ENCODE assay signal across 1 cellular context in genomic region chr12:52926596-52927241, GRCh38.
TF ChIP-seq lines count a peak whose summit lies in the region.

No MANE protein-coding gene starts in this region.

TF ChIP-seq in WTC11, 78 proteins besides CTCF, POLR2A, EP300 and RAD21 (continued from another document):
- TF ChIP-seq, protein P1, sequence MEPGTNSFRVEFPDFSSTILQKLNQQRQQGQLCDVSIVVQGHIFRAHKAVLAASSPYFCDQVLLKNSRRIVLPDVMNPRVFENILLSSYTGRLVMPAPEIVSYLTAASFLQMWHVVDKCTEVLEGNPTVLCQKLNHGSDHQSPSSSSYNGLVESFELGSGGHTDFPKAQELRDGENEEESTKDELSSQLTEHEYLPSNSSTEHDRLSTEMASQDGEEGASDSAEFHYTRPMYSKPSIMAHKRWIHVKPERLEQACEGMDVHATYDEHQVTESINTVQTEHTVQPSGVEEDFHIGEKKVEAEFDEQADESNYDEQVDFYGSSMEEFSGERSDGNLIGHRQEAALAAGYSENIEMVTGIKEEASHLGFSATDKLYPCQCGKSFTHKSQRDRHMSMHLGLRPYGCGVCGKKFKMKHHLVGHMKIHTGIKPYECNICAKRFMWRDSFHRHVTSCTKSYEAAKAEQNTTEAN (CRISPR knock-in tag; IDR thresholded peaks at IDR 0.05), result no peak
- TF ChIP-seq CBFB (CRISPR knock-in tag; IDR thresholded peaks at IDR 0.05; ENCODE audit: low read depth), result no peak
- TF ChIP-seq, protein P2, sequence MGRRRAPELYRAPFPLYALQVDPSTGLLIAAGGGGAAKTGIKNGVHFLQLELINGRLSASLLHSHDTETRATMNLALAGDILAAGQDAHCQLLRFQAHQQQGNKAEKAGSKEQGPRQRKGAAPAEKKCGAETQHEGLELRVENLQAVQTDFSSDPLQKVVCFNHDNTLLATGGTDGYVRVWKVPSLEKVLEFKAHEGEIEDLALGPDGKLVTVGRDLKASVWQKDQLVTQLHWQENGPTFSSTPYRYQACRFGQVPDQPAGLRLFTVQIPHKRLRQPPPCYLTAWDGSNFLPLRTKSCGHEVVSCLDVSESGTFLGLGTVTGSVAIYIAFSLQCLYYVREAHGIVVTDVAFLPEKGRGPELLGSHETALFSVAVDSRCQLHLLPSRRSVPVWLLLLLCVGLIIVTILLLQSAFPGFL (CRISPR knock-in tag; IDR thresholded peaks at IDR 0.05; ENCODE audit: borderline replicate concordance), result no peak
- TF ChIP-seq, protein P3, sequence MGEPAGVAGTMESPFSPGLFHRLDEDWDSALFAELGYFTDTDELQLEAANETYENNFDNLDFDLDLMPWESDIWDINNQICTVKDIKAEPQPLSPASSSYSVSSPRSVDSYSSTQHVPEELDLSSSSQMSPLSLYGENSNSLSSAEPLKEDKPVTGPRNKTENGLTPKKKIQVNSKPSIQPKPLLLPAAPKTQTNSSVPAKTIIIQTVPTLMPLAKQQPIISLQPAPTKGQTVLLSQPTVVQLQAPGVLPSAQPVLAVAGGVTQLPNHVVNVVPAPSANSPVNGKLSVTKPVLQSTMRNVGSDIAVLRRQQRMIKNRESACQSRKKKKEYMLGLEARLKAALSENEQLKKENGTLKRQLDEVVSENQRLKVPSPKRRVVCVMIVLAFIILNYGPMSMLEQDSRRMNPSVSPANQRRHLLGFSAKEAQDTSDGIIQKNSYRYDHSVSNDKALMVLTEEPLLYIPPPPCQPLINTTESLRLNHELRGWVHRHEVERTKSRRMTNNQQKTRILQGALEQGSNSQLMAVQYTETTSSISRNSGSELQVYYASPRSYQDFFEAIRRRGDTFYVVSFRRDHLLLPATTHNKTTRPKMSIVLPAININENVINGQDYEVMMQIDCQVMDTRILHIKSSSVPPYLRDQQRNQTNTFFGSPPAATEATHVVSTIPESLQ (CRISPR knock-in tag; IDR thresholded peaks at IDR 0.05), result no peak
- TF ChIP-seq FOXP4 (CRISPR knock-in tag; IDR thresholded peaks at IDR 0.05), result no peak
- TF ChIP-seq ZNF671 (CRISPR knock-in tag; IDR thresholded peaks at IDR 0.05), result no peak
- TF ChIP-seq, protein P4, sequence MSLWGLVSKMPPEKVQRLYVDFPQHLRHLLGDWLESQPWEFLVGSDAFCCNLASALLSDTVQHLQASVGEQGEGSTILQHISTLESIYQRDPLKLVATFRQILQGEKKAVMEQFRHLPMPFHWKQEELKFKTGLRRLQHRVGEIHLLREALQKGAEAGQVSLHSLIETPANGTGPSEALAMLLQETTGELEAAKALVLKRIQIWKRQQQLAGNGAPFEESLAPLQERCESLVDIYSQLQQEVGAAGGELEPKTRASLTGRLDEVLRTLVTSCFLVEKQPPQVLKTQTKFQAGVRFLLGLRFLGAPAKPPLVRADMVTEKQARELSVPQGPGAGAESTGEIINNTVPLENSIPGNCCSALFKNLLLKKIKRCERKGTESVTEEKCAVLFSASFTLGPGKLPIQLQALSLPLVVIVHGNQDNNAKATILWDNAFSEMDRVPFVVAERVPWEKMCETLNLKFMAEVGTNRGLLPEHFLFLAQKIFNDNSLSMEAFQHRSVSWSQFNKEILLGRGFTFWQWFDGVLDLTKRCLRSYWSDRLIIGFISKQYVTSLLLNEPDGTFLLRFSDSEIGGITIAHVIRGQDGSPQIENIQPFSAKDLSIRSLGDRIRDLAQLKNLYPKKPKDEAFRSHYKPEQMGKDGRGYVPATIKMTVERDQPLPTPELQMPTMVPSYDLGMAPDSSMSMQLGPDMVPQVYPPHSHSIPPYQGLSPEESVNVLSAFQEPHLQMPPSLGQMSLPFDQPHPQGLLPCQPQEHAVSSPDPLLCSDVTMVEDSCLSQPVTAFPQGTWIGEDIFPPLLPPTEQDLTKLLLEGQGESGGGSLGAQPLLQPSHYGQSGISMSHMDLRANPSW (CRISPR knock-in tag; conservative IDR thresholded peaks at IDR 0.05; ENCODE audit: low read depth), result no peak
- TF ChIP-seq, protein P5, sequence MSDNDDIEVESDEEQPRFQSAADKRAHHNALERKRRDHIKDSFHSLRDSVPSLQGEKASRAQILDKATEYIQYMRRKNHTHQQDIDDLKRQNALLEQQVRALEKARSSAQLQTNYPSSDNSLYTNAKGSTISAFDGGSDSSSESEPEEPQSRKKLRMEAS (CRISPR knock-in tag; IDR thresholded peaks at IDR 0.05), result no peak
- TF ChIP-seq ETV6 (CRISPR knock-in tag; IDR thresholded peaks at IDR 0.05), result no peak
- TF ChIP-seq KAT7 (CRISPR knock-in tag; IDR thresholded peaks at IDR 0.05; ENCODE audit: borderline replicate concordance), result no peak
- TF ChIP-seq IRF2 (CRISPR knock-in tag; IDR thresholded peaks at IDR 0.05; ENCODE audit: borderline replicate concordance, low read depth), result no peak
- TF ChIP-seq JUN (CRISPR knock-in tag; IDR thresholded peaks at IDR 0.05), result no peak
- TF ChIP-seq, protein P6, sequence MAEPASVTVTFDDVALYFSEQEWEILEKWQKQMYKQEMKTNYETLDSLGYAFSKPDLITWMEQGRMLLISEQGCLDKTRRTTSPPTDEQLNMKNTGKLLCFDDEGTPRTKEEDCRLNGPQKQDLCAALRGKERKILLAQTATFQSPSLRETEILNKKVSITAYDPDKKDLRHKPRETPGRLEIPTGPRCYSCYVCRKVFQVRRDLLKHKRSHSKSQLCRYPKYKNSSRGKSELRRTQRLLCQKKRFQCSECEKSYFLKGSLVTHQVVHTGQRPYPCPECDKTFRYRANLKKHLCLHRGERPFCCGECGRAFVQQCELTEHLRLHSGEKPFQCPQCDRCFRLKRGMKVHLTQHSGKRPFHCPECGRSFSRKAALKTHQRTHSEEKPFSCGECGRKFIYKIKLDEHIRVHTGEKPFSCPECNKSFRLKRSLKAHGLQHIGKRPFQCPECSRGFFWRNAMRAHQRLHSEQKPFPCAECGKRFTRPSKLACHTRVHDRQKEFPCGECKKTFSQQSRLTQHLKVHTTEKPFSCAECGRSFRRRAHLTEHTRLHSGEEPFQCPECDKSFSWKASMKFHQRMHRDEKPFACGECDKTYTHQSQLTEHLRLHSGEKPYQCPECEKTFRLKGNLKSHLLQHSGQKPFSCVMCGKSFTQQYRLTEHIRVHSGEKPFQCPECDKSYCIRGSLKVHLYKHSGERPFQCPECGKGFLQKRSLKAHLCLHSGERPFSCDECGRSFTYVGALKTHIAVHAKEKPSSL (CRISPR knock-in tag; conservative IDR thresholded peaks at IDR 0.05), result no peak
- TF ChIP-seq HMGXB4 (CRISPR knock-in tag; IDR thresholded peaks at IDR 0.05), result no peak
- no peak for TF ChIP-seq E2F4 (CRISPR knock-in tag; IDR thresholded peaks at IDR 0.05; ENCODE audit: borderline replicate concordance, low read depth)
- no peak for TF ChIP-seq TEAD1 (CRISPR knock-in tag; IDR thresholded peaks at IDR 0.05)
- no peak for TF ChIP-seq ZMAT4 (CRISPR knock-in tag; IDR thresholded peaks at IDR 0.05)
- TF ChIP-seq RELA (CRISPR knock-in tag; IDR thresholded peaks at IDR 0.05; ENCODE audit: borderline replicate concordance), result no peak
